In the genomic region with DNA sequence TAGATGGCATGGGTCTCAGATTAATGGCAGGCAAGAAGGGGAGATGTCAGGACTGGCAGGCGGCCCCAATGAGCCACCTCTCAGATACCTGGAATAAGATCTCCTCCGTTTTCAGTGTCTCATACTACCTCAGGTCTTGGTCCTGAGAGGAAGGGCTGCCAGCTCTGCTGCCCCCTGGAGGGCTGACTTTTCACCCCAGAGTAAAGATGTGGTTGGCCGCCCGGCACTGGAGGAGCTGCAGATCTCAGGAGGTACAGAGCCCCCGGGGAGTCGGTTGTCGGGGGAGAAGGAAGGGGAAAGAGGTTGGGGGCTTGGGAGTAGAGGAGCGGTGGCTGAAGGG, we compare ENCODE assay signal across 8 cellular contexts. TPM values are rescaled to one million over a fixed set of nuclear protein-coding genes. Genes with fewer than 3 reads are reported as not detected.
A peak's percentile ranks its signal among the peaks of the same experiment; 100 is the strongest.
DNase-seq lines count a peak whose midpoint lies in the region; ATAC-seq, FAIRE-seq and TF ChIP-seq lines count a peak whose summit lies in the region.

No MANE protein-coding gene starts in this region.

- H3K27me3 ChIP-seq in H7 (ENCODE audit: control insufficient read depth, insufficient read depth, low read length) (peaks cover 23% of the 10 kb centered on the region), SJSA1 (replicated peaks) (no peaks in the 10 kb centered on the region), bronchial epithelial cell (ENCODE audit: control insufficient read depth, insufficient read depth, low read length) (peaks cover 4% of the 10 kb centered on the region)

- H3K36me3 ChIP-seq in H7 (replicated peaks; ENCODE audit: control insufficient read depth, insufficient read depth, low read length): no peaks in the 10 kb centered on the region
- H3K36me3 ChIP-seq in SJSA1: peaks cover 12% of the 10 kb centered on the region; the same call in 1 of the 2 replicates
- no peaks in the 10 kb centered on the region for H3K36me3 ChIP-seq in bronchial epithelial cell (ENCODE audit: control insufficient read depth, insufficient read depth, low read length)

- DNase-seq in AML-193 (lab: John Stamatoyannopoulos, UW) (peak; percentile 23 to 31), H7 (peak; percentile 83), SJSA1 (ENCODE audit: low read depth in 1 of 2, low spot score in 2 of 2) (peak; percentile 80 to 82), bronchial epithelial cell (ENCODE audit: low read depth) (peak; percentile 61), left lobe of liver (ENCODE audit: low spot score) (no peak)
- peak; percentile 10 to 11 for DNase-seq in stimulated activated CD8-positive, alpha-beta memory T cell treated with anti-CD3 and anti-CD28 coated beads, Interleukin-7, amount 100 ng/mL, for 48 hours (ENCODE audit: extremely low read depth in 1 of 2, low read depth in 1 of 2)

- TF ChIP-seq CTCF in bronchial epithelial cell (IDR thresholded peaks at IDR 0.05; ENCODE audit: insufficient read depth, low read length, severe bottlenecking): peak; percentile 68

- ATAC-seq in left lobe of liver (peak; percentile 68), GM19452 (IDR thresholded peaks at IDR 0.05; ENCODE audit: unreplicated experiment) (no peak), HG02852 (IDR thresholded peaks at IDR 0.05; ENCODE audit: unreplicated experiment) (no peak)

- no peaks in the 10 kb centered on the region for H3K9me3 ChIP-seq in SJSA1 (replicated peaks)

- no peak overlapping the region; the same call in 1 of the 2 replicates for H3K27ac ChIP-seq in SJSA1

- peaks cover 37% of the 10 kb centered on the region for H3K4me1 ChIP-seq in SJSA1 (replicated peaks)

- H3K4me3 ChIP-seq in H7 (ENCODE audit: insufficient read depth, low read depth, low read length) (peak overlapping the region; percentile 71), SJSA1 (peak overlapping the region; percentile 75), bronchial epithelial cell (ENCODE audit: low read depth, low read length) (peak overlapping the region; percentile 41)

- no peak for FAIRE-seq in bronchial epithelial cell (lab: Jason Lieb, UNC)

RNA-seq across cellular contexts. Expression of a gene that starts 0.6 kb away (rescaled TPM):
- 16.6 and 18.0 TPM in 2 replicates for total RNA-seq in H7 (2014; rRNA removed; shearing (Covaris generic))
- 74.8 and 95.4 TPM in 2 replicates for total RNA-seq in SJSA1 (2014; rRNA removed; shearing (Covaris generic))
- total RNA-seq in bronchial epithelial cell (under 0.01 TPM in 1 of 2 replicates, not detected in the other), left lobe of liver (0.48 TPM)

Comparison
In these comparisons a context has a peak if more than half of its experiments do, and no peak if none do; other contexts are left out.
1. RNA of a gene that starts 0.6 kb away (total RNA-seq): 74.8 to 95.4 TPM in SJSA1 and 16.6 to 18.0 TPM in H7; 0.48 TPM in left lobe of liver (single experiment) and under 0.01 TPM in bronchial epithelial cell; every median in the first group is over 10 times any median in the second.
2. Peak in every context shown above with its lines, with median percentiles within 50 percentile points of each other: H3K4me3 ChIP-seq.